Comparison of ENCODE assay signal across 1 cellular context in the genomic region with DNA sequence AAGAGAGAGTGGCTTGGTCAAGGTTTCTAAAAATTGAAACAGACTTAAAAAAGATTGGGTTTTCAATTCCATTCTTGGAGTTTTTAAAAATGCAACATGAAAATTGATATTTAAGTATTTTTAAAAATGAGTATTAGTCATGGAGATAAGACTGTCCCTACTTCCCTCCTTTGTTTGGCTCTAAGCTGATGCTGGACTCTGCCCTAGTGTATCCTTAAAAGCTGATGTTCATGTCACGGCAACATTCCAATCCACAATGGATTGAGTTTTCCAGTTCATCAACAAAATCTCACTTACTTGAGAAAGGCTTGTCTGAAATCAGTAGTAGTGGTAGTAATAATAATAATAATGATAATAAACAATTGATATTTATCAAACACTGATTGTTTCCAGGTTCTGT.
TF ChIP-seq lines count a peak whose summit lies in the region.

No MANE protein-coding gene starts in this region.

TF ChIP-seq in HepG2, 621 proteins besides CTCF, POLR2A, EP300 and RAD21:
- no peak for TF ChIP-seq ZHX2 (IDR thresholded peaks at IDR 0.05; ENCODE audit: low read depth)
- TF ChIP-seq ZHX2 (CRISPR knock-in tag; IDR thresholded peaks at IDR 0.05; ENCODE audit: borderline replicate concordance) = no peak
- no peak for TF ChIP-seq ZNF563 (CRISPR knock-in tag; IDR thresholded peaks at IDR 0.05)
- no peak for TF ChIP-seq HMG20B (CRISPR knock-in tag; conservative IDR thresholded peaks at IDR 0.05)
- no peak for TF ChIP-seq ZNF160 (CRISPR knock-in tag; IDR thresholded peaks at IDR 0.05)
- no peak for TF ChIP-seq E2F2 (CRISPR knock-in tag; IDR thresholded peaks at IDR 0.05; ENCODE audit: borderline replicate concordance)
- no peak for TF ChIP-seq ZNF660 (CRISPR knock-in tag; IDR thresholded peaks at IDR 0.05; ENCODE audit: borderline replicate concordance, low read depth)
- TF ChIP-seq FIP1L1 (IDR thresholded peaks at IDR 0.05; ENCODE audit: borderline replicate concordance, insufficient read depth, low read depth, low read length) = no peak
- no peak for TF ChIP-seq TBL1XR1 (IDR thresholded peaks at IDR 0.05; ENCODE audit: borderline replicate concordance, low read length, partially characterized antibody)
- TF ChIP-seq GPBP1L1 (CRISPR knock-in tag; IDR thresholded peaks at IDR 0.05) = no peak
- TF ChIP-seq, protein P1, sequence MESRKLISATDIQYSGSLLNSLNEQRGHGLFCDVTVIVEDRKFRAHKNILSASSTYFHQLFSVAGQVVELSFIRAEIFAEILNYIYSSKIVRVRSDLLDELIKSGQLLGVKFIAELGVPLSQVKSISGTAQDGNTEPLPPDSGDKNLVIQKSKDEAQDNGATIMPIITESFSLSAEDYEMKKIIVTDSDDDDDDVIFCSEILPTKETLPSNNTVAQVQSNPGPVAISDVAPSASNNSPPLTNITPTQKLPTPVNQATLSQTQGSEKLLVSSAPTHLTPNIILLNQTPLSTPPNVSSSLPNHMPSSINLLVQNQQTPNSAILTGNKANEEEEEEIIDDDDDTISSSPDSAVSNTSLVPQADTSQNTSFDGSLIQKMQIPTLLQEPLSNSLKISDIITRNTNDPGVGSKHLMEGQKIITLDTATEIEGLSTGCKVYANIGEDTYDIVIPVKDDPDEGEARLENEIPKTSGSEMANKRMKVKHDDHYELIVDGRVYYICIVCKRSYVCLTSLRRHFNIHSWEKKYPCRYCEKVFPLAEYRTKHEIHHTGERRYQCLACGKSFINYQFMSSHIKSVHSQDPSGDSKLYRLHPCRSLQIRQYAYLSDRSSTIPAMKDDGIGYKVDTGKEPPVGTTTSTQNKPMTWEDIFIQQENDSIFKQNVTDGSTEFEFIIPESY (CRISPR knock-in tag; IDR thresholded peaks at IDR 0.05) = no peak
- TF ChIP-seq, protein P2, sequence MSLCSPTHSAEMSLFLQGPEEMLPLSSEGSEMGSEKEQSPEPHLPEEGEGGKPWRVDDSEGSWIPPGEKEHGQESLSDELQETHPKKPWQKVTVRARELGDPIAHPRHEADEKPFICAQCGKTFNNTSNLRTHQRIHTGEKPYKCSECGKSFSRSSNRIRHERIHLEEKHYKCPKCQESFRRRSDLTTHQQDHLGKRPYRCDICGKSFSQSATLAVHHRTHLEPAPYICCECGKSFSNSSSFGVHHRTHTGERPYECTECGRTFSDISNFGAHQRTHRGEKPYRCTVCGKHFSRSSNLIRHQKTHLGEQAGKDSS (CRISPR knock-in tag; IDR thresholded peaks at IDR 0.05; ENCODE audit: borderline replicate concordance, low read depth) = no peak
- no peak for TF ChIP-seq ZNF343 (CRISPR knock-in tag; IDR thresholded peaks at IDR 0.05)
- no peak for TF ChIP-seq ZBTB1 (CRISPR knock-in tag; IDR thresholded peaks at IDR 0.05; ENCODE audit: borderline replicate concordance)
- TF ChIP-seq MEIS2 (CRISPR knock-in tag; IDR thresholded peaks at IDR 0.05) = no peak
- no peak for TF ChIP-seq DBP (CRISPR knock-in tag; IDR thresholded peaks at IDR 0.05; ENCODE audit: not compliant biosample characterization)
- no peak for TF ChIP-seq ZNF557 (CRISPR knock-in tag; IDR thresholded peaks at IDR 0.05)
- no peak for TF ChIP-seq ZC3H4 (CRISPR knock-in tag; IDR thresholded peaks at IDR 0.05; ENCODE audit: borderline replicate concordance)
- TF ChIP-seq SNAPC2 (CRISPR knock-in tag; IDR thresholded peaks at IDR 0.05) = no peak
